ENCODE assay signal across 17 cellular contexts in the genomic region with DNA sequence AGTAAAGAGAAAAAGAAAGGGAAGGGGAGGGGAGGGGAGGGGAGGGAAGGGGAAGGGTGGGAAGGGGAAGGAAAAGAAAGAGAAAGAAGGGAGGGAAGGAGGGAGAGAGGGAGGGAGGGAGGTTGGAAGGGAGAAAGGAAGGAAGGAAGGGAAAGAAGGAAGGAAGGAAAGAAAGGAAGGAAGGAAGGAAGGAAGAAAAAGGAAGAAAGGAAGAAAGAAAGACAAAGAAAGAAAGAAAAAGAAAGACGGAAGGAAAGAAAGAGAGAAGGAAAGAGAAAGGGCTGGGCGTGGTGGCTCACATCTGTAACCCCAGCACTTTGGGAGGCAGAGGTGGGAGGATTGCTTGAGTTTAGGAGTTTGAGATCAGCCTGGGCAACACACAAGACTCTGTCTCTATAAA.
"Had no signal": no experiment of that assay in that cellular context is flagged by ENCODE, and none has a peak within 500 bp of the region (broad histone marks: within the 10 kb centered on the region; RNA-seq: fewer than 3 reads in every experiment).

No MANE protein-coding gene starts in this region.

- H3K36me3 Mint-ChIP-seq: naive thymus-derived CD8-positive, alpha-beta T cell; stimulated activated naive B cell treated with anti-CD40 and anti-IgM and Interleukin-4, amounts not matched to agents 10 μg/mL and 1 μg/mL and 100 μg/mL, for 72 hours had no signal

- H3K4me3 Mint-ChIP-seq: naive thymus-derived CD8-positive, alpha-beta T cell; nephron progenitor cell; stimulated activated naive B cell treated with anti-CD40 and anti-IgM and Interleukin-4, amounts not matched to agents 10 μg/mL and 1 μg/mL and 100 μg/mL, for 72 hours; stimulated activated naive CD8-positive, alpha-beta T cell treated with anti-CD3 and anti-CD28 coated beads, Interleukin-15, Interleukin-2, amounts not matched to agents 100 ng/mL and 50 ng/mL, for 24 hours had no signal

- H3K4me1 Mint-ChIP-seq: nephron progenitor cell had no signal

- H3K36me3 ChIP-seq: lower lobe of right lung, spleen, thoracic aorta, tibial nerve, vagina had no signal

- H3K27me3 ChIP-seq: spleen, tibial nerve, vagina had no signal

- H3K27ac Mint-ChIP-seq: nephron progenitor cell; stimulated activated naive B cell treated with anti-CD40 and anti-IgM and Interleukin-4, amounts not matched to agents 10 μg/mL and 1 μg/mL and 100 μg/mL, for 72 hours; stimulated activated naive CD8-positive, alpha-beta T cell treated with anti-CD3 and anti-CD28 coated beads, Interleukin-15, Interleukin-2, amounts not matched to agents 100 ng/mL and 50 ng/mL, for 24 hours had no signal

- H3K9me3 ChIP-seq: lower lobe of right lung, psoas muscle, spleen, thoracic aorta, tibial nerve, vagina had no signal

- DNase-seq: head of caudate nucleus; left ventricle myocardium superior; lower lobe of right lung; naive thymus-derived CD8-positive, alpha-beta T cell; nephron progenitor cell; nucleus accumbens; posterior cingulate gyrus; psoas muscle; right cardiac atrium; spleen; stimulated activated CD4-positive, alpha-beta T cell treated with anti-CD3 and anti-CD28 coated beads, Interleukin-4, amount 100 ng/mL, for 4 hours; stimulated activated naive B cell treated with anti-CD40 and anti-IgM and Interleukin-4, amounts not matched to agents 10 μg/mL and 1 μg/mL and 100 μg/mL, for 72 hours had no signal

- ATAC-seq: left ventricle myocardium superior; lower lobe of right lung; naive thymus-derived CD8-positive, alpha-beta T cell; psoas muscle; right cardiac atrium; stimulated activated naive B cell treated with anti-CD40 and anti-IgM and Interleukin-4, amounts not matched to agents 10 μg/mL and 1 μg/mL and 100 μg/mL, for 72 hours had no signal

- H3K4me3 ChIP-seq: lower lobe of right lung, psoas muscle, skin epidermis, spleen, thoracic aorta, tibial nerve, vagina had no signal

- H3K27ac ChIP-seq: lower lobe of right lung, psoas muscle, skin epidermis, spleen, thoracic aorta, tibial nerve, vagina had no signal

- H3K4me1 ChIP-seq: lower lobe of right lung, tibial nerve had no signal

- H3K9me3 Mint-ChIP-seq: naive thymus-derived CD8-positive, alpha-beta T cell; nephron progenitor cell; stimulated activated naive B cell treated with anti-CD40 and anti-IgM and Interleukin-4, amounts not matched to agents 10 μg/mL and 1 μg/mL and 100 μg/mL, for 72 hours; stimulated activated naive CD8-positive, alpha-beta T cell treated with anti-CD3 and anti-CD28 coated beads, Interleukin-15, Interleukin-2, amounts not matched to agents 100 ng/mL and 50 ng/mL, for 24 hours had no signal
